8 cellular contexts compared by ENCODE assay signal in genomic region chr1:33182452-33182851, GRCh38. TPM values are rescaled to one million over a fixed set of nuclear protein-coding genes. Genes with fewer than 3 reads are reported as not detected.
DNase-seq lines count a peak whose midpoint lies in the region; ATAC-seq and TF ChIP-seq lines count a peak whose summit lies in the region.

No MANE protein-coding gene starts in this region.

- peaks cover 26% of the 10 kb centered on the region for H3K27me3 Mint-ChIP-seq in H9 (ENCODE audit: low read depth)
- H3K27me3 Mint-ChIP-seq in dendritic cell treated with granulocyte-macrophage colony-stimulating factor and Interleukin-4, amounts not matched to agents 40 ng/mL and 50 ng/mL, for 4 days: peaks cover 32% of the 10 kb centered on the region

- no peak overlapping the region for H2BK12ac ChIP-seq in H9 (ENCODE audit: insufficient read length, low read depth, low read length)

- H2BK20ac ChIP-seq in H9 (ENCODE audit: low read depth, low read length, poor library complexity, severe bottlenecking): no peak overlapping the region

- H4K5ac ChIP-seq in H9 (ENCODE audit: insufficient read length, low read depth, low read length): no peak overlapping the region

- no peak overlapping the region for H2AK5ac ChIP-seq in H9 (ENCODE audit: insufficient read length, low read length)

- no peak overlapping the region for H3K4ac ChIP-seq in H9 (ENCODE audit: low read depth, low read length)

- H3K14ac ChIP-seq in H9 (ENCODE audit: insufficient read depth, low read length): no peak overlapping the region

- H3K4me1 ChIP-seq in H9 (ENCODE audit: insufficient read depth, low read length): peaks cover 6% of the 10 kb centered on the region; the same call in 1 of the 2 replicates

- H3K27ac ChIP-seq in H9 (ENCODE audit: insufficient read length, low read depth, low read length): no peak overlapping the region
- H3K27ac ChIP-seq in neural cell (ENCODE audit: low read length): no peak overlapping the region

- no peak for ATAC-seq in GM21390 (IDR thresholded peaks at IDR 0.05; ENCODE audit: unreplicated experiment)

- H3K9ac ChIP-seq in H9 (ENCODE audit: extremely low read depth, insufficient read length, low read length) (no peak overlapping the region), neural cell (ENCODE audit: low read length) (peak overlapping the region; percentile 84)

- H3K36me3 Mint-ChIP-seq in H9 (ENCODE audit: insufficient read depth in 1 of 3, low read depth in 3 of 3): no peaks in the 10 kb centered on the region; a peak in 2 of 7 replicates
- H3K36me3 Mint-ChIP-seq in dendritic cell treated with granulocyte-macrophage colony-stimulating factor and Interleukin-4, amounts not matched to agents 40 ng/mL and 50 ng/mL, for 4 days (ENCODE audit: low read depth): peaks cover 16% of the 10 kb centered on the region

- TF ChIP-seq EP300 in neural cell (conservative IDR thresholded peaks at IDR 0.05; ENCODE audit: poor library complexity, severe bottlenecking): no peak

- no peak for TF ChIP-seq RAD21 in neural cell (conservative IDR thresholded peaks at IDR 0.05)

- DNase-seq in H9 (no peak), NCI-H524 (lab: John Stamatoyannopoulos, UW) (peak; percentile 92 to 96), hepatic stellate cell (ENCODE audit: low spot score) (no peak), AG08396 (ENCODE audit: low spot score) (no peak)
- DNase-seq in stimulated activated CD4-positive, alpha-beta T cell treated with anti-CD3 and anti-CD28 coated beads, Interleukin-15, amount 100 ng/mL, for 24 hours: no peak

- H2BK5ac ChIP-seq in H9 (ENCODE audit: insufficient read length, low read length): no peak overlapping the region

- H2AFZ ChIP-seq in H9 (ENCODE audit: low read length) (no peak overlapping the region), neural cell (ENCODE audit: low read depth, low read length) (peak overlapping the region; percentile 0)

- no peaks in the 10 kb centered on the region for H3F3A ChIP-seq in neural cell (ENCODE audit: insufficient read depth, low read length, poor library complexity, severe bottlenecking)

- no peak overlapping the region for H4K8ac ChIP-seq in H9 (replicated peaks; ENCODE audit: insufficient read length, low read depth, low read length)

- no peak overlapping the region for H4K91ac ChIP-seq in H9 (ENCODE audit: insufficient read length, low read depth, low read length)

- H3K4me1 Mint-ChIP-seq in H9: peaks cover 26 to 29% of the 10 kb centered on the region in 2 experiments
- peaks cover 31% of the 10 kb centered on the region for H3K4me1 Mint-ChIP-seq in dendritic cell treated with granulocyte-macrophage colony-stimulating factor and Interleukin-4, amounts not matched to agents 40 ng/mL and 50 ng/mL, for 4 days (ENCODE audit: low read depth)

- H3K9me3 ChIP-seq in H9 (ENCODE audit: control insufficient read depth, low read depth, low read length) (no peaks in the 10 kb centered on the region), neural cell (ENCODE audit: low read length) (no peaks in the 10 kb centered on the region)

- H3K4me2 ChIP-seq in H9 (ENCODE audit: insufficient read depth, insufficient read length, low read length) (peak overlapping the region; percentile 71), neural cell (ENCODE audit: low read length) (peak overlapping the region; percentile 62)

- H4K20me1 ChIP-seq in H9 (ENCODE audit: control insufficient read depth, insufficient read depth, insufficient read length) (no peaks in the 10 kb centered on the region), neural cell (ENCODE audit: insufficient read depth) (no peaks in the 10 kb centered on the region)

- peak overlapping the region; percentile 95 for H3K4me3 ChIP-seq in neural cell (ENCODE audit: low read length)

- no peaks in the 10 kb centered on the region for H3K36me3 ChIP-seq in neural cell (ENCODE audit: insufficient read depth, low read length)

- no peaks in the 10 kb centered on the region for H3K9me3 Mint-ChIP-seq in H9
- H3K9me3 Mint-ChIP-seq in dendritic cell treated with granulocyte-macrophage colony-stimulating factor and Interleukin-4, amounts not matched to agents 40 ng/mL and 50 ng/mL, for 4 days: no peaks in the 10 kb centered on the region

- peak overlapping the region; percentile 69 to 78 for H3K4me3 Mint-ChIP-seq in H9
- H3K4me3 Mint-ChIP-seq in dendritic cell treated with granulocyte-macrophage colony-stimulating factor and Interleukin-4, amounts not matched to agents 40 ng/mL and 50 ng/mL, for 4 days: peak overlapping the region; percentile 55

- H2BK15ac ChIP-seq in H9 (ENCODE audit: low read depth, low read length): no peak overlapping the region

- H3K23me2 ChIP-seq in H9 (ENCODE audit: insufficient read length, low read depth, low read length, poor library complexity, severe bottlenecking): peaks cover 13% of the 10 kb centered on the region

- WGBS in H9 (ENCODE audit: extremely low coverage, insufficient read length, low lambda C conversion rate): no CpG with 5 or more reads among the region's 4 CpGs

- H3T11ph ChIP-seq in H9 (ENCODE audit: low read length): no peak overlapping the region

- H3K27ac Mint-ChIP-seq in H9: no peak overlapping the region
- H3K27ac Mint-ChIP-seq in dendritic cell treated with granulocyte-macrophage colony-stimulating factor and Interleukin-4, amounts not matched to agents 40 ng/mL and 50 ng/mL, for 4 days: no peak overlapping the region

- no peaks in the 10 kb centered on the region for H3K79me1 ChIP-seq in H9 (ENCODE audit: insufficient read depth, low read depth, low read length, poor library complexity, severe bottlenecking)

- TF ChIP-seq CTCF in H9 (conservative IDR thresholded peaks at IDR 0.05): no peak
- TF ChIP-seq CTCF in neural cell (IDR thresholded peaks at IDR 0.05; ENCODE audit: poor library complexity, severe bottlenecking): no peak

- no peak overlapping the region for H3K23ac ChIP-seq in H9 (ENCODE audit: insufficient read length, low read depth, low read length)

- no peaks in the 10 kb centered on the region for H3K27me3 ChIP-seq in H9 (ENCODE audit: insufficient read depth, low read length)
- H3K27me3 ChIP-seq in neural cell (ENCODE audit: insufficient read depth, low read depth, low read length): no peaks in the 10 kb centered on the region

- H3K18ac ChIP-seq in H9 (ENCODE audit: insufficient read length, low read depth, low read length): no peak overlapping the region

- intact Hi-C loops in dendritic cell treated with granulocyte-macrophage colony-stimulating factor and Interleukin-4, amounts not matched to agents 40 ng/mL and 50 ng/mL, for 4 days (cut with micrococcal nuclease): loop anchor here (5.0 kb wide), 1 partner anchor 50 kb away; no protein-coding TSS in a partner anchor

- no peak overlapping the region for H3K56ac ChIP-seq in H9 (ENCODE audit: insufficient read length, low read depth, low read length)

- H2BK120ac ChIP-seq in H9 (ENCODE audit: low read depth, low read length, poor library complexity, severe bottlenecking): no peak overlapping the region

- H3K9me2 ChIP-seq in neural cell (ENCODE audit: insufficient read depth, low read length): no peaks in the 10 kb centered on the region

- no peaks in the 10 kb centered on the region for H3K79me2 ChIP-seq in H9 (ENCODE audit: insufficient read depth, low read length)
- no peaks in the 10 kb centered on the region for H3K79me2 ChIP-seq in neural cell (replicated peaks; ENCODE audit: insufficient read depth, low read length)

TF ChIP-seq in neural cell, 6 proteins besides CTCF, POLR2A, EP300 and RAD21:
- TF ChIP-seq POLR2AphosphoS5 (IDR thresholded peaks at IDR 0.05) (no peak), REST (IDR thresholded peaks at IDR 0.05; ENCODE audit: borderline replicate concordance) (no peak), SMC3 (conservative IDR thresholded peaks at IDR 0.05; ENCODE audit: poor library complexity) (no peak), EZH2 (IDR thresholded peaks at IDR 0.05; ENCODE audit: borderline replicate concordance, insufficient read depth, low read length, poor library complexity, severe bottlenecking) (no peak), MXI1 (conservative IDR thresholded peaks at IDR 0.05; ENCODE audit: poor library complexity, severe bottlenecking) (no peak), TAF1 (IDR thresholded peaks at IDR 0.05; ENCODE audit: low read depth) (no peak)
TF ChIP-seq in neural cell: peak in this region for 0.

RNA-seq across cellular contexts. Expression of gene TRIM62, which starts 0.6 kb away (rescaled TPM):
- total RNA-seq in H9 (2021): 6.9 and 7.3 TPM in 2 replicates
- 4.3 and 7.3 TPM in 2 replicates for polyA plus RNA-seq in neural cell
- 7.5 and 14.5 TPM in 2 replicates for polyA minus RNA-seq in neural cell

Comparison
In these comparisons a context has a peak if more than half of its experiments do, and no peak if none do; other contexts are left out.
1. DNase-seq: peak in NCI-H524 (2 of 2); none in H9 (single experiment), hepatic stellate cell (single experiment), AG08396 (single experiment) and stimulated activated CD4-positive, alpha-beta T cell treated with anti-CD3 and anti-CD28 coated beads, Interleukin-15, amount 100 ng/mL, for 24 hours (single experiment).